Comparison of ENCODE assay signal across 32 cellular contexts in the genomic region with DNA sequence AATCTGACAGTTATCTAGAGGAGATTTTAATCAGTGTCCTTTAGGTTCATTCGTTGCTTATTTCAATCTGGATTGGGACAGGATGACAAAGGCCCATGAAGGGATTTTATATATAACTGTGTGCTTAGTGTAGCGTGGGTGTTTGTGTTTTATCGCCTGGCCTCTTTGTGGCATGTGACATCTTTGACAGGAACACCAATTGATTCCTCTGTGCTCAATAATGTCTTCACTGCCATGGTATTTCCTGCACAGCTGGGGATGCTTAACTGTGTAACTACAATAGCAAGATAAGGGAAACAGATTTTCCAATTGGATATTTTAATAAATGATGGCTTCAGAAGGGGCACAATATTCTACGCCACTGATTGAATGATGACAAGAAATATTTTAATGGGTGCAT.
DNase-seq lines count a peak whose midpoint lies in the region; ATAC-seq and TF ChIP-seq lines count a peak whose summit lies in the region.
"Had no signal": no experiment of that assay in that cellular context is flagged by ENCODE, and none has a peak within 500 bp of the region (broad histone marks: within the 10 kb centered on the region; RNA-seq: fewer than 3 reads in every experiment).

No MANE protein-coding gene starts in this region.

- no peaks in the 10 kb centered on the region for H3K9me3 Mint-ChIP-seq in chondrocyte (ENCODE audit: low read depth)
- H3K9me3 Mint-ChIP-seq: activated B cell treated with CpG ODN at 0.5 μM for 24 hours; activated naive CD4-positive, alpha-beta T cell treated with anti-CD3 and anti-CD28 coated beads, Interleukin-2, amount 50 U/mL, for 72 hours; activated T-helper 17 cell treated with anti-CD3 and anti-CD28 coated beads, Interleukin-2, amount 50 U/mL, for 72 hours; central memory CD8-positive, alpha-beta T cell; IgD-negative memory B cell; memory B cell had no signal

- H3K4me3 ChIP-seq in GM23248 (0 out of 2 replicates have a peak overlapping the region, but pooled peaks have one; percentile 15), suprapubic skin (no peak overlapping the region), gastrocnemius medialis (no peak overlapping the region)
- H3K4me3 ChIP-seq: ovary, right atrium auricular region, thoracic aorta had no signal

- DNase-seq in GM23248: peak; percentile 52
- DNase-seq in chondrocyte (ENCODE audit: low spot score): no peak
- peak; percentile 14 for DNase-seq in kidney tubule cell (ENCODE audit: low spot score)
- no peak for DNase-seq in suprapubic skin (ENCODE audit: low spot score in 2 of 2)
- no peak for DNase-seq in SIG-M5 (lab: John Stamatoyannopoulos, UW)
- DNase-seq in gastrocnemius medialis: no peak
- DNase-seq in amygdala (lab: John Stamatoyannopoulos, UW): no peak
- DNase-seq: activated B cell treated with CpG ODN at 0.5 μM for 24 hours; activated CD4-positive, alpha-beta T cell treated with anti-CD3 and anti-CD28 coated beads, Interleukin-2, amount 50 U/mL, for 48 hours; activated CD8-positive, alpha-beta memory T cell treated with anti-CD3 and anti-CD28 coated beads, Interleukin-2, amount 50 U/mL, for 4 hours; CD4-positive, alpha-beta memory T cell; effector CD8-positive, alpha-beta T cell; GDM1; kidney glomerular epithelial cell; naive thymus-derived CD8-positive, alpha-beta T cell; NCI-H1092; NCI-H2081; NCI-H345; NCI-H774; ovary; stimulated activated CD4-positive, alpha-beta T cell treated with anti-CD3 and anti-CD28 coated beads, Interleukin-12 subunit alpha, Interleukin-12 subunit beta, amount 100 ng/mL, for 4 hours; stimulated activated CD4-positive, alpha-beta T cell treated with anti-CD3 and anti-CD28 coated beads, Interleukin-4, amount 100 ng/mL, for 24 hours; stimulated activated naive B cell treated with anti-CD40 and anti-IgM and Interleukin-4, amounts not matched to agents 10 μg/mL and 1 μg/mL and 100 μg/mL, for 72 hours; T1000 had no signal

- H3K9me2 ChIP-seq in GM23248 (ENCODE audit: insufficient read depth): no peaks in the 10 kb centered on the region

- peaks cover 2% of the 10 kb centered on the region for H3K36me3 Mint-ChIP-seq in chondrocyte (ENCODE audit: low read depth)
- H3K36me3 Mint-ChIP-seq: activated naive CD4-positive, alpha-beta T cell treated with anti-CD3 and anti-CD28 coated beads, Interleukin-2, amount 50 U/mL, for 72 hours; CD4-positive, alpha-beta memory T cell; IgD-negative memory B cell; memory B cell; naive thymus-derived CD8-positive, alpha-beta T cell; stimulated activated naive B cell treated with anti-CD40 and anti-IgM and Interleukin-4, amounts not matched to agents 10 μg/mL and 1 μg/mL and 100 μg/mL, for 72 hours had no signal

- H3K9ac ChIP-seq in GM23248: no peak overlapping the region; the same call in 1 of the 2 replicates

- no peaks in the 10 kb centered on the region for H3K27me3 Mint-ChIP-seq in chondrocyte (ENCODE audit: low read depth)

- H3K4me1 ChIP-seq in GM23248 (ENCODE audit: insufficient read depth): peaks cover 12% of the 10 kb centered on the region
- H3K4me1 ChIP-seq in suprapubic skin: peaks cover 14% of the 10 kb centered on the region
- no peaks in the 10 kb centered on the region for H3K4me1 ChIP-seq in gastrocnemius medialis

- H3F3A ChIP-seq in GM23248 (ENCODE audit: insufficient read depth): peaks cover 2% of the 10 kb centered on the region; the same call in 1 of the 2 replicates

- H3K36me3 ChIP-seq in GM23248 (ENCODE audit: low read depth) (no peaks in the 10 kb centered on the region), suprapubic skin (no peaks in the 10 kb centered on the region), gastrocnemius medialis (no peaks in the 10 kb centered on the region)
- H3K36me3 ChIP-seq: ovary, right atrium auricular region, thoracic aorta had no signal

- peaks cover 79% of the 10 kb centered on the region for H3K79me2 ChIP-seq in GM23248 (ENCODE audit: insufficient read depth)

- TF ChIP-seq CTCF in chondrocyte (IDR thresholded peaks at IDR 0.05): no peak
- no peak for TF ChIP-seq CTCF in suprapubic skin (IDR thresholded peaks at IDR 0.05)
- no peak for TF ChIP-seq CTCF in gastrocnemius medialis (IDR thresholded peaks at IDR 0.05 in 4 of 5, conservative IDR thresholded peaks at IDR 0.05 in 1 of 5)

- H3K27ac ChIP-seq in GM23248 (peak overlapping the region; percentile 23), suprapubic skin (peak overlapping the region; percentile 18), gastrocnemius medialis (no peak overlapping the region)
- H3K27ac ChIP-seq: ovary, right atrium auricular region, thoracic aorta had no signal

- H3K4me1 Mint-ChIP-seq in chondrocyte (ENCODE audit: low read depth): peaks cover 30% of the 10 kb centered on the region
- H3K4me1 Mint-ChIP-seq: activated B cell treated with CpG ODN at 0.5 μM for 24 hours; activated T-helper 17 cell treated with anti-CD3 and anti-CD28 coated beads, Interleukin-2, amount 50 U/mL, for 72 hours; IgD-negative memory B cell; memory B cell; stimulated activated naive B cell treated with anti-CD40 and anti-IgM and Interleukin-4, amounts not matched to agents 10 μg/mL and 1 μg/mL and 100 μg/mL, for 72 hours had no signal

- H3K27me3 ChIP-seq in GM23248 (replicated peaks; ENCODE audit: insufficient read depth): no peaks in the 10 kb centered on the region
- H3K27me3 ChIP-seq in suprapubic skin: no peaks in the 10 kb centered on the region
- no peaks in the 10 kb centered on the region for H3K27me3 ChIP-seq in gastrocnemius medialis
- H3K27me3 ChIP-seq: ovary, right atrium auricular region had no signal

- TF ChIP-seq EP300 in suprapubic skin (IDR thresholded peaks at IDR 0.05): no peak

- no peak for TF ChIP-seq POLR2A in suprapubic skin (IDR thresholded peaks at IDR 0.05)
- TF ChIP-seq POLR2A in gastrocnemius medialis (IDR thresholded peaks at IDR 0.05): no peak

- intact Hi-C loops in gastrocnemius medialis (cut with DNase I; ENCODE audit: low total_unique reads): no loop called here

- peak overlapping the region; percentile 41 for H3K4me2 ChIP-seq in GM23248 (ENCODE audit: unreplicated experiment)

- in situ Hi-C loops in GM23248 (cut with MboI) (no loop called here), gastrocnemius medialis (cut with MboI; ENCODE audit: low sequenced_read_pairs in 4 of 4) (no loop called here)

- peak overlapping the region; percentile 37 for H3K27ac Mint-ChIP-seq in chondrocyte (ENCODE audit: unreplicated experiment)
- H3K27ac Mint-ChIP-seq: activated B cell treated with CpG ODN at 0.5 μM for 24 hours; activated naive CD4-positive, alpha-beta T cell treated with anti-CD3 and anti-CD28 coated beads, Interleukin-2, amount 50 U/mL, for 72 hours; activated T-helper 17 cell treated with anti-CD3 and anti-CD28 coated beads, Interleukin-2, amount 50 U/mL, for 72 hours; CD4-positive, alpha-beta memory T cell; IgD-negative memory B cell; memory B cell; naive thymus-derived CD8-positive, alpha-beta T cell; stimulated activated naive B cell treated with anti-CD40 and anti-IgM and Interleukin-4, amounts not matched to agents 10 μg/mL and 1 μg/mL and 100 μg/mL, for 72 hours had no signal

- no peak for ATAC-seq in gastrocnemius medialis
- ATAC-seq: activated naive CD4-positive, alpha-beta T cell treated with anti-CD3 and anti-CD28 coated beads, Interleukin-2, amount 50 U/mL, for 72 hours; activated T-helper 17 cell treated with anti-CD3 and anti-CD28 coated beads, Interleukin-2, amount 50 U/mL, for 72 hours; esophagus mucosa; naive thymus-derived CD8-positive, alpha-beta T cell; stimulated activated naive B cell treated with anti-CD40 and anti-IgM and Interleukin-4, amounts not matched to agents 10 μg/mL and 1 μg/mL and 100 μg/mL, for 72 hours had no signal

- H3K9me3 ChIP-seq in GM23248 (ENCODE audit: low read depth) (no peaks in the 10 kb centered on the region), suprapubic skin (no peaks in the 10 kb centered on the region), gastrocnemius medialis (no peaks in the 10 kb centered on the region)
- H3K9me3 ChIP-seq: ovary, right atrium auricular region, thoracic aorta had no signal

- WGBS in GM23248 (ENCODE audit: low coverage in 1 of 2, low lambda C conversion rate in 2 of 2, missing lambda C conversion rate in 2 of 2), 2 experiments: 4 to 10% methylated on average over 4 of the region's 4 CpGs
- 55% methylated on average over 4 of the region's 4 CpGs for whole genome bisulfite sequencing in suprapubic skin

- no peaks in the 10 kb centered on the region for H4K20me1 ChIP-seq in GM23248 (ENCODE audit: insufficient read depth)

- H2AFZ ChIP-seq in GM23248: no peak overlapping the region

- H3K4me3 Mint-ChIP-seq in chondrocyte (ENCODE audit: unreplicated experiment): no peak overlapping the region
- H3K4me3 Mint-ChIP-seq: activated B cell treated with CpG ODN at 0.5 μM for 24 hours; activated T-helper 17 cell treated with anti-CD3 and anti-CD28 coated beads, Interleukin-2, amount 50 U/mL, for 72 hours; CD4-positive, alpha-beta memory T cell; central memory CD8-positive, alpha-beta T cell; IgD-negative memory B cell; memory B cell; naive thymus-derived CD8-positive, alpha-beta T cell; stimulated activated naive B cell treated with anti-CD40 and anti-IgM and Interleukin-4, amounts not matched to agents 10 μg/mL and 1 μg/mL and 100 μg/mL, for 72 hours had no signal

Comparison
In these comparisons a context has a peak if more than half of its experiments do, and no peak if none do; other contexts are left out.
1. DNase-seq: peak in GM23248 (single experiment) and kidney tubule cell (single experiment); none in chondrocyte (single experiment), suprapubic skin (0 of 2), SIG-M5 (single experiment), gastrocnemius medialis (0 of 2) and amygdala (0 of 56).
2. H3K27ac ChIP-seq: peak in GM23248 (single experiment) and suprapubic skin (single experiment); none in gastrocnemius medialis (0 of 4).